Comparison of ENCODE assay signal across 27 cellular contexts in the genomic region with DNA sequence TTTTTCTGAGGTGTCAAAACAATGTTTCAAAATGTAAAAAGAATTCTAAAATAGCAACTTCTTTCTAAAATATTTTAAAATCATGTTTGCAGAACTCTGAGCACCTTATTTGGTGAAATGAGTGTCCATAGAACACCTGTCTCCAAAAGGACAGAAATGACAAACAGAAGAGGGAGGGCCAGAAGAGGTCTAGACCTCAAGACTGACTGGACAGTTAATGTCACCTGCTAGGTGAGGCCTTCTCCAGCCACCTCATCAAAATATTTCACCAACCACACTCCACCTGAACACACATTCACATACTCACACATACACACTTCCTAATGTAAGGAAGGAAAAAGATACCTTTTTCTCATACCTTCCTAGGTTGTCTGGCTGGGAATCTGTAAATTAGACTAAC.
"Had no signal": no experiment of that assay in that cellular context is flagged by ENCODE, and none has a peak within 500 bp of the region (broad histone marks: within the 10 kb centered on the region; RNA-seq: fewer than 3 reads in every experiment).

No MANE protein-coding gene starts in this region.

- H3K4me1 ChIP-seq: gastrocnemius medialis, right lobe of liver, upper lobe of left lung, vagina had no signal

- H3K9me3 ChIP-seq: gastrocnemius medialis, ovary, right lobe of liver, upper lobe of left lung, vagina had no signal

- H3K36me3 Mint-ChIP-seq: activated naive CD4-positive, alpha-beta T cell treated with anti-CD3 and anti-CD28 coated beads, Interleukin-2, amount 10 ng/mL, durations not matched to agents 7 days and 5 days; immature natural killer cell; stimulated activated effector memory CD8-positive, alpha-beta T cell treated with anti-CD3 and anti-CD28 coated beads, Interleukin-12 subunit alpha, Interleukin-12 subunit beta, amount 100 ng/mL, for 72 hours had no signal

- H3K27me3 ChIP-seq: brain microvascular endothelial cell, gastrocnemius medialis, ovary, right lobe of liver, upper lobe of left lung, vagina had no signal

- H3K27me3 Mint-ChIP-seq: activated naive CD4-positive, alpha-beta T cell treated with anti-CD3 and anti-CD28 coated beads, Interleukin-2, amount 10 ng/mL, durations not matched to agents 7 days and 5 days; effector memory CD8-positive, alpha-beta T cell; naive B cell; progenitor cell of endocrine pancreas; stimulated activated naive CD8-positive, alpha-beta T cell treated with anti-CD3 and anti-CD28 coated beads, Interleukin-15, amount 100 ng/mL, for 72 hours had no signal

- H3K36me3 ChIP-seq: brain microvascular endothelial cell, gastrocnemius medialis, ovary, right lobe of liver, upper lobe of left lung, vagina, WERI-Rb-1 had no signal

- H3K27ac ChIP-seq: brain microvascular endothelial cell, gastrocnemius medialis, ovary, right lobe of liver, upper lobe of left lung, vagina, WERI-Rb-1 had no signal

- ATAC-seq: activated CD4-positive, CD25-positive, alpha-beta regulatory T cell treated with anti-CD3 and anti-CD28 coated beads, Interleukin-2, amount 50 U/mL, for 24 hours; effector memory CD8-positive, alpha-beta T cell; gastrocnemius medialis; right lobe of liver; stimulated activated effector memory CD8-positive, alpha-beta T cell treated with anti-CD3 and anti-CD28 coated beads, Interleukin-12 subunit alpha, Interleukin-12 subunit beta, amount 100 ng/mL, for 72 hours; stimulated activated naive CD8-positive, alpha-beta T cell treated with anti-CD3 and anti-CD28 coated beads, Interleukin-15, amount 100 ng/mL, for 72 hours had no signal

- H3K27ac Mint-ChIP-seq: activated naive CD4-positive, alpha-beta T cell treated with anti-CD3 and anti-CD28 coated beads, Interleukin-2, amount 10 ng/mL, durations not matched to agents 7 days and 5 days; effector memory CD8-positive, alpha-beta T cell; immature natural killer cell; mesothelial cell of epicardium; naive B cell; progenitor cell of endocrine pancreas; stimulated activated effector memory CD8-positive, alpha-beta T cell treated with anti-CD3 and anti-CD28 coated beads, Interleukin-12 subunit alpha, Interleukin-12 subunit beta, amount 100 ng/mL, for 72 hours; stimulated activated naive CD8-positive, alpha-beta T cell treated with anti-CD3 and anti-CD28 coated beads, Interleukin-15, amount 100 ng/mL, for 72 hours had no signal

- FAIRE-seq: astrocyte had no signal

- H3K4me3 ChIP-seq: gastrocnemius medialis, ovary, right lobe of liver, upper lobe of left lung, vagina had no signal

- H3K4me1 Mint-ChIP-seq: activated naive CD4-positive, alpha-beta T cell treated with anti-CD3 and anti-CD28 coated beads, Interleukin-2, amount 10 ng/mL, durations not matched to agents 7 days and 5 days; immature natural killer cell; naive B cell; stimulated activated effector memory CD8-positive, alpha-beta T cell treated with anti-CD3 and anti-CD28 coated beads, Interleukin-12 subunit alpha, Interleukin-12 subunit beta, amount 100 ng/mL, for 72 hours; stimulated activated naive CD8-positive, alpha-beta T cell treated with anti-CD3 and anti-CD28 coated beads, Interleukin-15, amount 100 ng/mL, for 72 hours had no signal

- H3K4me3 Mint-ChIP-seq: activated naive CD4-positive, alpha-beta T cell treated with anti-CD3 and anti-CD28 coated beads, Interleukin-2, amount 10 ng/mL, durations not matched to agents 7 days and 5 days; effector memory CD8-positive, alpha-beta T cell; immature natural killer cell; mesothelial cell of epicardium; naive B cell; stimulated activated effector memory CD8-positive, alpha-beta T cell treated with anti-CD3 and anti-CD28 coated beads, Interleukin-12 subunit alpha, Interleukin-12 subunit beta, amount 100 ng/mL, for 72 hours; stimulated activated naive CD8-positive, alpha-beta T cell treated with anti-CD3 and anti-CD28 coated beads, Interleukin-15, amount 100 ng/mL, for 72 hours had no signal

- DNase-seq: activated CD4-positive, alpha-beta T cell treated with anti-CD3 and anti-CD28 coated beads for 48 hours; activated CD4-positive, alpha-beta T cell treated with anti-CD3 and anti-CD28 coated beads, Interleukin-2, amount 50 U/mL, for 48 hours; activated CD8-positive, alpha-beta memory T cell treated with anti-CD3 and anti-CD28 coated beads for 24 hours; activated gamma-delta T cell; activated naive CD4-positive, alpha-beta T cell treated with anti-CD3 and anti-CD28 coated beads, Interleukin-2, amount 10 ng/mL, durations not matched to agents 7 days and 5 days; amniotic stem cell; brain microvascular endothelial cell; cortex of kidney; effector memory CD8-positive, alpha-beta T cell; erythroblast; gastrocnemius medialis; hypothalamus; immature natural killer cell; naive B cell; ovary; right lobe of liver; stimulated activated CD4-positive, alpha-beta T cell treated with anti-CD3 and anti-CD28 coated beads, Interleukin-4, amount 100 ng/mL, for 24 hours; stimulated activated naive CD8-positive, alpha-beta T cell treated with anti-CD3 and anti-CD28 coated beads, Interleukin-15, amount 100 ng/mL, for 72 hours; substantia nigra; upper lobe of left lung; WERI-Rb-1 had no signal
